Comparison of ENCODE assay signal across 8 cellular contexts in genomic region chr18:59957957-59958356, GRCh38. TPM values are rescaled to one million over a fixed set of nuclear protein-coding genes. Genes with fewer than 3 reads are reported as not detected.
DNase-seq lines count a peak whose midpoint lies in the region; ATAC-seq, FAIRE-seq and TF ChIP-seq lines count a peak whose summit lies in the region.

No MANE protein-coding gene starts in this region.

- no peak for FAIRE-seq in astrocyte (lab: Jason Lieb, UNC)

- no peaks in the 10 kb centered on the region for H3K36me3 ChIP-seq in astrocyte (ENCODE audit: insufficient read depth, low read length)

- no peaks in the 10 kb centered on the region for H4K20me1 ChIP-seq in astrocyte (ENCODE audit: insufficient read depth, low read length)

- peak; percentile 83 for DNase-seq in EL
- DNase-seq in NCI-H2107 (lab: John Stamatoyannopoulos, UW): peak; percentile 96
- peak; percentile 63 for DNase-seq in astrocyte (ENCODE audit: low read depth)
- DNase-seq in pons (ENCODE audit: low spot score): peak; percentile 6
- no peak for DNase-seq in anterior cingulate cortex (lab: John Stamatoyannopoulos, UW)
- DNase-seq in islet precursor cell: no peak

- H3K79me2 ChIP-seq in astrocyte (ENCODE audit: insufficient read depth, low read length): no peaks in the 10 kb centered on the region

- no peak for TF ChIP-seq CTCF in astrocyte (IDR thresholded peaks at IDR 0.05; ENCODE audit: insufficient read depth, low read depth, low read length)

- H3K9me3 Mint-ChIP-seq in astrocyte (ENCODE audit: unreplicated experiment): no peaks in the 10 kb centered on the region

- ATAC-seq in HG02588 (IDR thresholded peaks at IDR 0.05; ENCODE audit: unreplicated experiment) (peak; percentile 46), GM19395 (IDR thresholded peaks at IDR 0.05; ENCODE audit: unreplicated experiment) (no peak)

- H3K4me3 Mint-ChIP-seq in astrocyte (ENCODE audit: unreplicated experiment): no peak overlapping the region

- H3K9me3 ChIP-seq in astrocyte (ENCODE audit: insufficient read depth, low read depth, low read length): no peaks in the 10 kb centered on the region

- H3K4me1 Mint-ChIP-seq in astrocyte (ENCODE audit: low read depth, unreplicated experiment): peaks cover 19% of the 10 kb centered on the region

- no peak overlapping the region for H3K27ac Mint-ChIP-seq in astrocyte (ENCODE audit: unreplicated experiment)

- no peaks in the 10 kb centered on the region for H3K27me3 ChIP-seq in astrocyte (ENCODE audit: insufficient read depth, low read length)

- H2AFZ ChIP-seq in astrocyte (ENCODE audit: low read depth, low read length): no peak overlapping the region

- H3K36me3 Mint-ChIP-seq in astrocyte (ENCODE audit: low read depth, unreplicated experiment): no peaks in the 10 kb centered on the region

- H3K9ac ChIP-seq in astrocyte (ENCODE audit: low read length): no peak overlapping the region

- H3K4me1 ChIP-seq in astrocyte (ENCODE audit: insufficient read depth, low read length): peaks cover 19% of the 10 kb centered on the region

- H3K27me3 Mint-ChIP-seq in astrocyte (ENCODE audit: low read depth, unreplicated experiment): no peaks in the 10 kb centered on the region

- H3K4me3 ChIP-seq in astrocyte (ENCODE audit: insufficient read depth, low read depth, low read length): no peak overlapping the region

- H3K27ac ChIP-seq in astrocyte (ENCODE audit: low read depth, low read length): no peak overlapping the region

- no peak overlapping the region for H3K4me2 ChIP-seq in astrocyte (ENCODE audit: low read length)

RNA-seq across cellular contexts. Expression of gene PMAIP1, which starts 58.2 kb away (rescaled TPM):
- total RNA-seq in astrocyte: 91.0 and 98.1 TPM in 2 replicates

Comparison
In these comparisons a context has a peak if more than half of its experiments do, and no peak if none do; other contexts are left out.
1. DNase-seq: peak in EL (single experiment), NCI-H2107 (single experiment), astrocyte (single experiment) and pons (single experiment); none in anterior cingulate cortex (0 of 58) and islet precursor cell (single experiment).